ENCODE assay signal across 9 cellular contexts in genomic region chr4:17595471-17596005, GRCh38. TPM values are rescaled to one million over a fixed set of nuclear protein-coding genes. Genes with fewer than 3 reads are reported as not detected.
DNase-seq lines count a peak whose midpoint lies in the region; ATAC-seq and TF ChIP-seq lines count a peak whose summit lies in the region.
"Had no signal": no experiment of that assay in that cellular context is flagged by ENCODE, and none has a peak within 500 bp of the region (broad histone marks: within the 10 kb centered on the region; RNA-seq: fewer than 3 reads in every experiment).

No MANE protein-coding gene starts in this region.

- no peak overlapping the region for H3K4me3 ChIP-seq in psoas muscle

- no peak for DNase-seq in left lobe of liver (ENCODE audit: low spot score)
- no peak for DNase-seq in stimulated activated naive CD4-positive, alpha-beta T cell treated with Interleukin-2 at 50 U/mL for 16 hours (lab: John Stamatoyannopoulos, UW)
- DNase-seq in NK-92 treated with Interleukin-12 subunit alpha and Interleukin-12 subunit beta, amount 100 ng/mL, for 24 hours (lab: John Stamatoyannopoulos, UW) = no peak
- DNase-seq in psoas muscle = no peak
- no peak for DNase-seq in COLO829 (ENCODE audit: low spot score)

- H3K9me3 ChIP-seq in psoas muscle = no peaks in the 10 kb centered on the region

- intact Hi-C loops in psoas muscle (cut with DNase I) = no loop called here

- H3K4me1 ChIP-seq in psoas muscle = no peaks in the 10 kb centered on the region

- no peak overlapping the region for H3K27ac ChIP-seq in psoas muscle

- peak; percentile 86 for ATAC-seq in GM18858 (IDR thresholded peaks at IDR 0.05; ENCODE audit: unreplicated experiment)
- ATAC-seq in GM21619 (IDR thresholded peaks at IDR 0.05; ENCODE audit: unreplicated experiment) = peak; percentile 79
- ATAC-seq in HG03439 (IDR thresholded peaks at IDR 0.05; ENCODE audit: unreplicated experiment) = peak; percentile 71
- peak; percentile 25 for ATAC-seq in left lobe of liver
- ATAC-seq in psoas muscle = no peak
- ATAC-seq: stimulated activated effector memory CD8-positive, alpha-beta T cell treated with anti-CD3 and anti-CD28 coated beads, Interleukin-12 subunit alpha, Interleukin-12 subunit beta, amount 100 ng/mL, for 72 hours had no signal

- WGBS in psoas muscle, 3 donors = 84 to 90% (median 87%) methylated on average over 6 of the region's 6 CpGs

- TF ChIP-seq CTCF in psoas muscle (IDR thresholded peaks at IDR 0.05) = no peak

- no peaks in the 10 kb centered on the region for H3K27me3 ChIP-seq in psoas muscle (ENCODE audit: insufficient read depth in 3 of 3, low read length in 2 of 3)

- peaks cover 13 to 94% of the 10 kb centered on the region in 2 donors for H3K36me3 ChIP-seq in psoas muscle (ENCODE audit: insufficient read depth in 1 of 2, low read depth in 1 of 2)

RNA-seq across cellular contexts. Expression of gene LAP3, which starts 18.5 kb away (rescaled TPM):
- total RNA-seq in left lobe of liver = 67.0 TPM
- 10 to 100 TPM; 52.0 to 81.3 (median 66.2) TPM for total RNA-seq in psoas muscle
- 10 to 100 TPM; 44.6 to 82.4 (median 53.2) TPM for polyA plus RNA-seq in psoas muscle

RNA-seq across cellular contexts. Expression of gene MED28, which starts 18.9 kb away (rescaled TPM):
- total RNA-seq in left lobe of liver (15.9 TPM), psoas muscle (10 to 100 TPM; 27.2 to 58.3 (median 44.0) TPM)
- 10 to 100 TPM; 30.7 to 51.5 (median 33.0) TPM for polyA plus RNA-seq in psoas muscle

Comparison
In these comparisons a context has a peak if more than half of its experiments do, and no peak if none do; other contexts are left out.
1. ATAC-seq: peak in GM18858 (single experiment), GM21619 (single experiment), HG03439 (single experiment) and left lobe of liver (single experiment); none in psoas muscle (0 of 4).